14 cellular contexts compared by ENCODE assay signal in genomic region chr1:231216515-231216914, GRCh38. TPM values are rescaled to one million over a fixed set of nuclear protein-coding genes. Genes with fewer than 3 reads are reported as not detected.
DNase-seq lines count a peak whose midpoint lies in the region; ATAC-seq, FAIRE-seq and TF ChIP-seq lines count a peak whose summit lies in the region.
"Had no signal": no experiment of that assay in that cellular context is flagged by ENCODE, and none has a peak within 500 bp of the region (broad histone marks: within the 10 kb centered on the region; RNA-seq: fewer than 3 reads in every experiment).

No MANE protein-coding gene starts in this region.

- ATAC-seq in HG03196 (IDR thresholded peaks at IDR 0.05; ENCODE audit: unreplicated experiment) = no peak
- no peak for ATAC-seq in GM21367 (IDR thresholded peaks at IDR 0.05; ENCODE audit: unreplicated experiment)
- ATAC-seq: left ventricle myocardium superior had no signal

- TF ChIP-seq CTCF in bronchial epithelial cell (IDR thresholded peaks at IDR 0.05; ENCODE audit: insufficient read depth, low read length, severe bottlenecking) (no peak), spleen (IDR thresholded peaks at IDR 0.05 in 8 of 11, conservative IDR thresholded peaks at IDR 0.05 in 3 of 11) (no peak)

- H3K4me3 ChIP-seq in bronchial epithelial cell (ENCODE audit: low read depth, low read length) = no peak overlapping the region
- no peak overlapping the region for H3K4me3 ChIP-seq in spleen

- intact Hi-C loops in spleen (cut with DNase I; ENCODE audit: low total_unique reads) = no loop called here

- H3K36me3 ChIP-seq in bronchial epithelial cell (ENCODE audit: control insufficient read depth, insufficient read depth, low read length) = no peaks in the 10 kb centered on the region
- H3K36me3 ChIP-seq in spleen = peaks cover 0 to 1% (median 0%) of the 10 kb centered on the region in 6 donors

- 43 to 72% (median 59%) methylated on average over 4 of the region's 4 CpGs for WGBS in spleen, 5 donors

- H3K27ac ChIP-seq in spleen = no peak overlapping the region

- no peak for FAIRE-seq in bronchial epithelial cell (lab: Jason Lieb, UNC)
- FAIRE-seq: endometrium had no signal

- no peaks in the 10 kb centered on the region for H3K9me3 ChIP-seq in spleen

- TF ChIP-seq POLR2A in spleen (IDR thresholded peaks at IDR 0.05) = no peak

- DNase-seq in NCI-H2171 treated with DMSO at 0.1 percent for 48 hours (lab: John Stamatoyannopoulos, UW) (peak; percentile 4), NCI-H2171 (lab: John Stamatoyannopoulos, UW) (no peak), LoVo (ENCODE audit: low spot score) (peak; percentile 72), bronchial epithelial cell (ENCODE audit: low read depth) (peak; percentile 89), spleen (peak; percentile 65), NCI-H1694 (lab: John Stamatoyannopoulos, UW) (no peak)
- DNase-seq: activated gamma-delta T cell treated with Interleukin-2 at 50 U/mL for 16 hours; glutamatergic neuron; left ventricle myocardium superior; stimulated activated CD4-positive, alpha-beta T cell treated with anti-CD3 and anti-CD28 coated beads, Interleukin-12 subunit alpha, Interleukin-12 subunit beta, amount 100 ng/mL, for 4 hours had no signal

- H3K4me1 ChIP-seq in spleen = peaks cover 4 to 26% (median 8%) of the 10 kb centered on the region in 6 donors

- H3K27me3 ChIP-seq in bronchial epithelial cell (ENCODE audit: control insufficient read depth, insufficient read depth, low read length) (no peaks in the 10 kb centered on the region), spleen (replicated peaks in 1 of 7) (no peaks in the 10 kb centered on the region)

RNA-seq across cellular contexts. Expression of gene GNPAT, which starts 24.5 kb away (rescaled TPM):
- total RNA-seq in bronchial epithelial cell (46.9 and 48.7 TPM in 2 replicates), spleen (10 to 100 TPM; 27.9 to 42.6 (median 33.7) TPM)
- 10 to 100 TPM; 27.7 to 42.9 (median 42.6) TPM for polyA plus RNA-seq in spleen

RNA-seq across cellular contexts. Expression of gene TRIM67, which starts 54.7 kb away (rescaled TPM):
- total RNA-seq in bronchial epithelial cell (not detected in 2 replicates), spleen (under 1 TPM in 1 of 7 donors, not detected in 6; 0.06 TPM)
- under 1 TPM in 2 of 3 donors, not detected in 1; under 0.01 TPM for polyA plus RNA-seq in spleen
- total RNA-seq: left ventricle myocardium superior, ureter had no signal

Comparison
In these comparisons a context has a peak if more than half of its experiments do, and no peak if none do; other contexts are left out.
1. DNase-seq: peak in NCI-H2171 treated with DMSO at 0.1 percent for 48 hours (single experiment), LoVo (single experiment), bronchial epithelial cell (single experiment) and spleen (single experiment); none in NCI-H2171 (single experiment) and NCI-H1694 (single experiment).